Comparison of ENCODE assay signal across 21 cellular contexts in genomic region chr6:40855481-40855880, GRCh38.
DNase-seq lines count a peak whose midpoint lies in the region; ATAC-seq, FAIRE-seq and TF ChIP-seq lines count a peak whose summit lies in the region.
"Had no signal": no experiment of that assay in that cellular context is flagged by ENCODE, and none has a peak within 500 bp of the region (broad histone marks: within the 10 kb centered on the region; RNA-seq: fewer than 3 reads in every experiment).

No MANE protein-coding gene starts in this region.

- DNase-seq in inferior parietal cortex (ENCODE audit: extremely low spot score) = peak; percentile 49
- DNase-seq in neural crest cell (ENCODE audit: low read depth, low spot score) = no peak
- DNase-seq in posterior cingulate gyrus = peak in 8 of 10 donors; percentile 55 to 95 (median 72)
- no peak for DNase-seq in SIG-M5 (lab: John Stamatoyannopoulos, UW)
- DNase-seq in foreskin melanocyte = no peak
- no peak for DNase-seq in stimulated activated CD4-positive, alpha-beta T cell treated with anti-CD3 and anti-CD28 coated beads, Interleukin-4, amount 100 ng/mL, for 1 hour
- DNase-seq in RCC 7860 (ENCODE audit: low spot score) = no peak
- DNase-seq: 8988T; ACHN; AML-193; Caco-2; CD4-positive, alpha-beta T cell; DMS153; DND-41; GOT3 had no signal

- no peak for FAIRE-seq in RCC 7860 (lab: Jason Lieb, UNC)
- FAIRE-seq: A549, G401.6, GM12892, H54 had no signal

- TF ChIP-seq CTCF in neural crest cell (conservative IDR thresholded peaks at IDR 0.05) = no peak

- intact Hi-C loops in posterior cingulate gyrus (cut with DNase I) = no loop called here

- no peaks in the 10 kb centered on the region for H3K4me1 Mint-ChIP-seq in activated T-helper 17 cell treated with anti-CD3 and anti-CD28 coated beads, Interleukin-2, amount 50 U/mL, for 72 hours
- H3K4me1 Mint-ChIP-seq in neural crest cell = no peaks in the 10 kb centered on the region

- H3K36me3 Mint-ChIP-seq in activated T-helper 17 cell treated with anti-CD3 and anti-CD28 coated beads, Interleukin-2, amount 50 U/mL, for 72 hours (ENCODE audit: low read depth) = no peaks in the 10 kb centered on the region
- no peaks in the 10 kb centered on the region for H3K36me3 Mint-ChIP-seq in neural crest cell (ENCODE audit: low read depth)
- H3K36me3 Mint-ChIP-seq: CD14-positive monocyte had no signal

- H3K4me3 Mint-ChIP-seq in activated T-helper 17 cell treated with anti-CD3 and anti-CD28 coated beads, Interleukin-2, amount 50 U/mL, for 72 hours = no peak overlapping the region
- H3K4me3 Mint-ChIP-seq in neural crest cell = no peak overlapping the region
- H3K4me3 Mint-ChIP-seq: CD14-positive monocyte; CD4-positive, alpha-beta T cell had no signal

- H3K27me3 Mint-ChIP-seq in activated T-helper 17 cell treated with anti-CD3 and anti-CD28 coated beads, Interleukin-2, amount 50 U/mL, for 72 hours = peaks cover 7% of the 10 kb centered on the region
- H3K27me3 Mint-ChIP-seq in neural crest cell (ENCODE audit: low read depth) = no peaks in the 10 kb centered on the region

- H3K9me3 Mint-ChIP-seq in activated T-helper 17 cell treated with anti-CD3 and anti-CD28 coated beads, Interleukin-2, amount 50 U/mL, for 72 hours = no peaks in the 10 kb centered on the region
- no peaks in the 10 kb centered on the region for H3K9me3 Mint-ChIP-seq in neural crest cell
- H3K9me3 Mint-ChIP-seq: CD4-positive, alpha-beta T cell had no signal

- H3K27ac Mint-ChIP-seq in activated T-helper 17 cell treated with anti-CD3 and anti-CD28 coated beads, Interleukin-2, amount 50 U/mL, for 72 hours = peak overlapping the region; percentile 42
- peak overlapping the region; percentile 52 for H3K27ac Mint-ChIP-seq in neural crest cell (ENCODE audit: unreplicated experiment)
- H3K27ac Mint-ChIP-seq: CD4-positive, alpha-beta T cell had no signal

- ATAC-seq in activated T-helper 17 cell treated with anti-CD3 and anti-CD28 coated beads, Interleukin-2, amount 50 U/mL, for 72 hours (replicated peaks) = no peak
- ATAC-seq: A549 had no signal

Comparison
In these comparisons a context has a peak if more than half of its experiments do, and no peak if none do; other contexts are left out.
1. DNase-seq: peak in inferior parietal cortex (single experiment) and posterior cingulate gyrus (8 of 10); none in neural crest cell (single experiment), SIG-M5 (single experiment), foreskin melanocyte (single experiment), stimulated activated CD4-positive, alpha-beta T cell treated with anti-CD3 and anti-CD28 coated beads, Interleukin-4, amount 100 ng/mL, for 1 hour (single experiment) and RCC 7860 (single experiment).